ENCODE assay signal across 2 cellular contexts in genomic region chr1:244789276-244789580, GRCh38.
TF ChIP-seq lines count a peak whose summit lies in the region.

No MANE protein-coding gene starts in this region.

TF ChIP-seq in GM23338, 12 proteins besides CTCF, POLR2A, EP300 and RAD21:
- TF ChIP-seq CREB1 (CRISPR knock-in tag; IDR thresholded peaks at IDR 0.05; ENCODE audit: low read depth): no peak
- no peak for TF ChIP-seq NANOG (IDR thresholded peaks at IDR 0.05; ENCODE audit: borderline replicate concordance)
- TF ChIP-seq ZNF331 (CRISPR knock-in tag; IDR thresholded peaks at IDR 0.05; ENCODE audit: low read depth): no peak
- no peak for TF ChIP-seq EZH2phosphoT487 (IDR thresholded peaks at IDR 0.05; ENCODE audit: unreplicated experiment)
- no peak for TF ChIP-seq STAT1 (IDR thresholded peaks at IDR 0.05; ENCODE audit: unreplicated experiment)
- TF ChIP-seq ZNF114 (CRISPR knock-in tag; IDR thresholded peaks at IDR 0.05): no peak
- no peak for TF ChIP-seq EZH2 (IDR thresholded peaks at IDR 0.05; ENCODE audit: low read depth, unreplicated experiment)
- no peak for TF ChIP-seq ETS1 (IDR thresholded peaks at IDR 0.05)
- TF ChIP-seq REST (IDR thresholded peaks at IDR 0.05; ENCODE audit: unreplicated experiment): no peak
- no peak for TF ChIP-seq ZNF462 (CRISPR knock-in tag; IDR thresholded peaks at IDR 0.05)
- TF ChIP-seq POLR2AphosphoS5 (IDR thresholded peaks at IDR 0.05; ENCODE audit: low read depth): no peak
- TF ChIP-seq JUNB (IDR thresholded peaks at IDR 0.05; ENCODE audit: unreplicated experiment): no peak

TF ChIP-seq in H1, 55 proteins besides CTCF, POLR2A, EP300 and RAD21:
- TF ChIP-seq CHD1 (IDR thresholded peaks at IDR 0.05; ENCODE audit: low read depth, low read length): no peak
TF ChIP-seq in H1: peak in this region for 0.
